In genomic region chr16:5032748-5033167, GRCh38 we compare ENCODE assay signal across 1 cellular context.
TF ChIP-seq lines count a peak whose summit lies in the region.

No MANE protein-coding gene starts in this region.

TF ChIP-seq in HepG2, 621 proteins besides CTCF, POLR2A, EP300 and RAD21 (continued from another document and continues in another):
- no peak for TF ChIP-seq ZNF276 (CRISPR knock-in tag; IDR thresholded peaks at IDR 0.05; ENCODE audit: low read depth)
- no peak for TF ChIP-seq ZNF646 (CRISPR knock-in tag; IDR thresholded peaks at IDR 0.05)
- no peak for TF ChIP-seq ZNF24 (IDR thresholded peaks at IDR 0.05)
- TF ChIP-seq ZNF672 (CRISPR knock-in tag; IDR thresholded peaks at IDR 0.05), result no peak
- no peak for TF ChIP-seq ZNF576 (CRISPR knock-in tag; IDR thresholded peaks at IDR 0.05)
- TF ChIP-seq PAF1 (CRISPR knock-in tag; IDR thresholded peaks at IDR 0.05), result no peak
- no peak for TF ChIP-seq ZNF674 (CRISPR knock-in tag; IDR thresholded peaks at IDR 0.05; ENCODE audit: low read depth)
- no peak for TF ChIP-seq ZNF101 (CRISPR knock-in tag; IDR thresholded peaks at IDR 0.05; ENCODE audit: borderline replicate concordance, low read depth)
- TF ChIP-seq CHD4 (IDR thresholded peaks at IDR 0.05; ENCODE audit: borderline replicate concordance, low read length), result no peak
- TF ChIP-seq MXD4 (CRISPR knock-in tag; IDR thresholded peaks at IDR 0.05), result no peak
- no peak for TF ChIP-seq ZNF572 (CRISPR knock-in tag; IDR thresholded peaks at IDR 0.05)
- TF ChIP-seq MAFK (conservative IDR thresholded peaks at IDR 0.05 in 1 of 2, IDR thresholded peaks at IDR 0.05 in 1 of 2; ENCODE audit: low read length in 2 of 2), result no peak
- TF ChIP-seq ZNF891 (CRISPR knock-in tag; IDR thresholded peaks at IDR 0.05), result no peak
- TF ChIP-seq PCBP1 (IDR thresholded peaks at IDR 0.05; ENCODE audit: borderline replicate concordance, low read depth, low read length), result no peak
- TF ChIP-seq RXRA (CRISPR knock-in tag; IDR thresholded peaks at IDR 0.05), result peak; percentile 42; the same call in 1 of the 2 replicates
- TF ChIP-seq IRF9 (CRISPR knock-in tag; IDR thresholded peaks at IDR 0.05; ENCODE audit: borderline replicate concordance), result no peak
- TF ChIP-seq SP140L (CRISPR knock-in tag; IDR thresholded peaks at IDR 0.05; ENCODE audit: borderline replicate concordance), result no peak
- no peak for TF ChIP-seq TFDP2 (CRISPR knock-in tag; IDR thresholded peaks at IDR 0.05)
- no peak for TF ChIP-seq ZNF263 (CRISPR knock-in tag; IDR thresholded peaks at IDR 0.05)
- no peak for TF ChIP-seq SAFB2 (CRISPR knock-in tag; IDR thresholded peaks at IDR 0.05; ENCODE audit: borderline replicate concordance, low read depth)
- TF ChIP-seq BHLHE40 (IDR thresholded peaks at IDR 0.05; ENCODE audit: low read length), result 0 out of 2 replicates have a peak, but pooled peaks have one; percentile 4
- TF ChIP-seq ZNF816 (CRISPR knock-in tag; IDR thresholded peaks at IDR 0.05; ENCODE audit: borderline replicate concordance), result no peak
- TF ChIP-seq ZBTB39 (CRISPR knock-in tag; IDR thresholded peaks at IDR 0.05), result no peak
- TF ChIP-seq POLR2AphosphoS2 (IDR thresholded peaks at IDR 0.05; ENCODE audit: low read depth, low read length), result no peak
- no peak for TF ChIP-seq POGZ (CRISPR knock-in tag; IDR thresholded peaks at IDR 0.05)
- TF ChIP-seq SIX1 (CRISPR knock-in tag; IDR thresholded peaks at IDR 0.05; ENCODE audit: borderline replicate concordance), result no peak
- no peak for TF ChIP-seq WIZ (CRISPR knock-in tag; IDR thresholded peaks at IDR 0.05)
- no peak for TF ChIP-seq ZBED4 (CRISPR knock-in tag; IDR thresholded peaks at IDR 0.05; ENCODE audit: borderline replicate concordance)
- TF ChIP-seq MXI1 (IDR thresholded peaks at IDR 0.05; ENCODE audit: borderline replicate concordance, low read depth, low read length), result peak; percentile 39; the same call in 1 of the 3 replicates
- TF ChIP-seq SRSF1 (optimal IDR thresholded peaks at IDR 0.05; ENCODE audit: low read depth, low read length), result no peak
- no peak for TF ChIP-seq ZNF468 (CRISPR knock-in tag; IDR thresholded peaks at IDR 0.05)
- no peak; the same call in 1 of the 2 replicates for TF ChIP-seq ZNF414 (CRISPR knock-in tag; IDR thresholded peaks at IDR 0.05)
- TF ChIP-seq ZNF550 (CRISPR knock-in tag; IDR thresholded peaks at IDR 0.05; ENCODE audit: borderline replicate concordance), result no peak
- peak; percentile 62; the same call in 1 of the 2 replicates for TF ChIP-seq ZNF281 (CRISPR knock-in tag; IDR thresholded peaks at IDR 0.05; ENCODE audit: borderline replicate concordance)
- no peak for TF ChIP-seq ZNF232 (CRISPR knock-in tag; IDR thresholded peaks at IDR 0.05; ENCODE audit: borderline replicate concordance)
- TF ChIP-seq SNAPC2 (CRISPR knock-in tag; IDR thresholded peaks at IDR 0.05), result no peak
- no peak for TF ChIP-seq HES4 (CRISPR knock-in tag; IDR thresholded peaks at IDR 0.05; ENCODE audit: borderline replicate concordance)
- no peak for TF ChIP-seq THAP8 (CRISPR knock-in tag; IDR thresholded peaks at IDR 0.05; ENCODE audit: borderline replicate concordance)
- TF ChIP-seq ZNF383 (CRISPR knock-in tag; IDR thresholded peaks at IDR 0.05; ENCODE audit: borderline replicate concordance), result no peak
- no peak for TF ChIP-seq SCMH1 (CRISPR knock-in tag; IDR thresholded peaks at IDR 0.05; ENCODE audit: borderline replicate concordance)
